Comparison of ENCODE assay signal across 18 cellular contexts in the genomic region with DNA sequence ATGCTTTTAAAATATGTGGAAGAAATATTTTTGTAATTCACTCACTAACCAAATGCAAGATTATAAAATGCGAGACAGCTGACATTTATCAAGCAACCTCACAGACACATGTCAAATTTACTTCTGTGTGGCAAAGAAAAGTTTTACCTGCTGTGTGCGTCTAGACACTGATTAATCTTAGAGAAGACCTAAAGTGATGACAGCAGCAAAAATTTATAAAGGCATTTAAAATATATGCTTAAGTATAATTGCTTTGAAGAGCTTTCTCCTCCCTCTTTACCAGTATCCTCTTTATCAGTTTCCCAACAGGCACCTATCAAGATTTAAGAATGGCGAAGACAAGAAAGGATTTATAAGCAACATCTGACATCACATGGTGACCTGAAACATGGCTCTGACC. TPM values are rescaled to one million over a fixed set of nuclear protein-coding genes. Genes with fewer than 3 reads are reported as not detected.
DNase-seq lines count a peak whose midpoint lies in the region; ATAC-seq, FAIRE-seq and TF ChIP-seq lines count a peak whose summit lies in the region.
"Had no signal": no experiment of that assay in that cellular context is flagged by ENCODE, and none has a peak within 500 bp of the region (broad histone marks: within the 10 kb centered on the region; RNA-seq: fewer than 3 reads in every experiment).

No MANE protein-coding gene starts in this region.

- FAIRE-seq in HepG2 (lab: Jason Lieb, UNC) (no peak), GM12878 (lab: Jason Lieb, UNC) (no peak)
- FAIRE-seq: GM18507 had no signal

- H3K4me3 ChIP-seq in HepG2 (replicated peaks in 1 of 3; ENCODE audit: insufficient read depth in 1 of 3, low read depth in 2 of 3, low read length in 3 of 3) (no peak overlapping the region), right lobe of liver (no peak overlapping the region), GM12878 (no peak overlapping the region)
- H3K4me3 ChIP-seq: GM23338, HAP-1 had no signal

- no peak overlapping the region for H3K4me3 Mint-ChIP-seq in nephron progenitor cell
- no peak overlapping the region for H3K4me3 Mint-ChIP-seq in natural killer cell
- H3K4me3 Mint-ChIP-seq: CD4-positive, alpha-beta memory T cell; GM23338 had no signal

- TF ChIP-seq EP300 in HepG2 (IDR thresholded peaks at IDR 0.05; ENCODE audit: low read depth in 2 of 2, low read length in 2 of 2), result no peak
- TF ChIP-seq EP300 in HepG2 (CRISPR knock-in tag; IDR thresholded peaks at IDR 0.05; ENCODE audit: borderline replicate concordance), result no peak
- no peak for TF ChIP-seq EP300 in GM12878 (IDR thresholded peaks at IDR 0.05; ENCODE audit: borderline replicate concordance in 1 of 2, control insufficient read depth in 1 of 2, low read depth in 2 of 2, low read length in 2 of 2)

- H3K79me2 ChIP-seq in HepG2 (ENCODE audit: insufficient read depth, low read length) (no peaks in the 10 kb centered on the region), GM12878 (ENCODE audit: control insufficient read depth, insufficient read depth, low read length) (no peaks in the 10 kb centered on the region)

- no peak for ATAC-seq in HepG2
- no peak for ATAC-seq in right lobe of liver
- ATAC-seq in GM12878, result no peak
- ATAC-seq in natural killer cell, result no peak
- ATAC-seq: GM23338, Panc1 had no signal

- TF ChIP-seq CTCF in HepG2 (CRISPR knock-in tag; IDR thresholded peaks at IDR 0.05) (no peak), right lobe of liver (IDR thresholded peaks at IDR 0.05) (no peak), GM12878 (IDR thresholded peaks at IDR 0.05 in 2 of 3, conservative IDR thresholded peaks at IDR 0.05 in 1 of 3; ENCODE audit: control insufficient read depth in 2 of 3, extremely low read depth in 1 of 3, insufficient read depth in 1 of 3, low read depth in 3 of 3, low read length in 3 of 3) (no peak), nephron progenitor cell (IDR thresholded peaks at IDR 0.05) (no peak), natural killer cell (IDR thresholded peaks at IDR 0.05) (no peak)

- no peak for DNase-seq in HepG2 (ENCODE audit: low spot score)
- DNase-seq in right lobe of liver, result no peak
- DNase-seq in GM12878 (ENCODE audit: low read depth, low spot score), result no peak
- no peak for DNase-seq in nephron progenitor cell
- DNase-seq in AG08395 (ENCODE audit: low spot score), result no peak
- no peak for DNase-seq in NCI-H1105 (lab: John Stamatoyannopoulos, UW)
- no peak for DNase-seq in natural killer cell
- DNase-seq: CD4-positive, alpha-beta memory T cell; NCI-H1105 treated with DMSO at 0.1 percent for 48 hours; NCI-H2029 treated with DMSO at 0.1 percent for 48 hours; NCI-H2171; NCI-H345; NCI-H524 treated with DMSO at 0.1 percent for 48 hours; NCI-H82 had no signal

- H3K27ac Mint-ChIP-seq in nephron progenitor cell, result peak overlapping the region; percentile 52
- peak overlapping the region in 1 of 2 donors; percentile 63 for H3K27ac Mint-ChIP-seq in natural killer cell
- H3K27ac Mint-ChIP-seq: GM23338 had no signal

- TF ChIP-seq POLR2A in HepG2 (IDR thresholded peaks at IDR 0.05; ENCODE audit: insufficient read depth in 1 of 2, low read depth in 2 of 2, low read length in 2 of 2) (no peak), right lobe of liver (IDR thresholded peaks at IDR 0.05) (no peak), GM12878 (IDR thresholded peaks at IDR 0.05; ENCODE audit: low read depth, low read length) (no peak)

- 98% methylated on average over 3 of the region's 3 CpGs for WGBS in HepG2 (ENCODE audit: low lambda C conversion rate)
- WGBS in right lobe of liver (ENCODE audit: insufficient coverage, low coverage, low lambda C conversion rate, missing lambda C conversion rate), result 93% methylated on average over 3 of the region's 3 CpGs
- WGBS in GM12878 (ENCODE audit: insufficient coverage, insufficient replicate concordance, low lambda C conversion rate, missing lambda C conversion rate), result 98% methylated on average over 3 of the region's 3 CpGs

- H3K9me3 Mint-ChIP-seq in nephron progenitor cell (no peaks in the 10 kb centered on the region), natural killer cell (no peaks in the 10 kb centered on the region)
- H3K9me3 Mint-ChIP-seq: CD4-positive, alpha-beta memory T cell; GM23338 had no signal

- no peak for TF ChIP-seq RAD21 in HepG2 (CRISPR knock-in tag; IDR thresholded peaks at IDR 0.05)
- no peak for TF ChIP-seq RAD21 in GM12878 (IDR thresholded peaks at IDR 0.05; ENCODE audit: insufficient read depth, low read depth, low read length)

- H3K4me1 Mint-ChIP-seq in nephron progenitor cell (no peaks in the 10 kb centered on the region), natural killer cell (no peaks in the 10 kb centered on the region)
- H3K4me1 Mint-ChIP-seq: GM23338 had no signal

- H3K4me2 ChIP-seq in HepG2 (ENCODE audit: low read depth, low read length) (no peak overlapping the region), GM12878 (ENCODE audit: control insufficient read depth, insufficient read depth) (no peak overlapping the region)
- H3K4me2 ChIP-seq: GM23338 had no signal

- SMC1A ChIA-PET in GM12878 (lab: Charles Lee; ENCODE audit: uncharacterized antibody, unreplicated experiment), result no interaction called here

- H3K27me3 Mint-ChIP-seq in nephron progenitor cell (ENCODE audit: low read depth, poor library complexity) (peaks cover 2% of the 10 kb centered on the region), natural killer cell (ENCODE audit: low read depth in 2 of 2) (no peaks in the 10 kb centered on the region)
- H3K27me3 Mint-ChIP-seq: CD4-positive, alpha-beta memory T cell had no signal

- H2AFZ ChIP-seq in HepG2 (ENCODE audit: low read length) (no peak overlapping the region), GM12878 (ENCODE audit: control insufficient read depth, low read depth, low read length) (no peak overlapping the region)
- H2AFZ ChIP-seq: GM23338 had no signal

- CTCF ChIA-PET in HepG2 (lab: Yijun Ruan, JAX; ENCODE audit: low intra/inter-chr PET ratio, low total read pairs) (no interaction called here), GM12878 (lab: Yijun Ruan, JAX) (interaction anchor here (1.3 kb wide), 1 partner anchor 9 kb away, joined by 3 read pairs; no protein-coding TSS in a partner anchor)

- no peaks in the 10 kb centered on the region for H4K20me1 ChIP-seq in HepG2 (ENCODE audit: insufficient read depth, low read length)
- H4K20me1 ChIP-seq in GM12878 (ENCODE audit: control insufficient read depth, insufficient read depth), result no peaks in the 10 kb centered on the region

- H3K36me3 Mint-ChIP-seq in nephron progenitor cell (ENCODE audit: low read depth), result peaks cover 76% of the 10 kb centered on the region
- H3K36me3 Mint-ChIP-seq in natural killer cell, result peaks cover 32% of the 10 kb centered on the region

- H3K4me1 ChIP-seq in HepG2 (ENCODE audit: insufficient read depth, low read length), result no peaks in the 10 kb centered on the region
- no peaks in the 10 kb centered on the region for H3K4me1 ChIP-seq in right lobe of liver
- no peaks in the 10 kb centered on the region for H3K4me1 ChIP-seq in GM12878 (ENCODE audit: control insufficient read depth, insufficient read depth, low read length)
- H3K4me1 ChIP-seq: HAP-1 had no signal

- H3K27me3 ChIP-seq in HepG2 (ENCODE audit: control insufficient read depth in 1 of 2, insufficient read depth in 2 of 2, low read length in 2 of 2) (no peaks in the 10 kb centered on the region), right lobe of liver (no peaks in the 10 kb centered on the region), GM12878 (replicated peaks in 1 of 2; ENCODE audit: control insufficient read depth in 2 of 2, insufficient read depth in 2 of 2, low read length in 1 of 2) (no peaks in the 10 kb centered on the region)

- H3K9ac ChIP-seq in HepG2 (ENCODE audit: insufficient read depth, low read depth, low read length), result no peak overlapping the region
- H3K9ac ChIP-seq in GM12878 (ENCODE audit: control insufficient read depth, insufficient read depth, low read length), result no peak overlapping the region

- RAD21 ChIA-PET in GM12878 (lab: Charles Lee; ENCODE audit: unreplicated experiment), result no interaction called here

- intact Hi-C loops in HepG2 (cut with micrococcal nuclease; ENCODE audit: unreplicated experiment), result no loop called here
- intact Hi-C loops in right lobe of liver (cut with DNase I), result no loop called here
- intact Hi-C loops in GM12878 (cut with micrococcal nuclease; ENCODE audit: unreplicated experiment), result no loop called here
- intact Hi-C loops in natural killer cell (cut with micrococcal nuclease), result no loop called here

- H3K36me3 ChIP-seq in HepG2 (replicated peaks in 1 of 2; ENCODE audit: control insufficient read depth in 1 of 2, insufficient read depth in 2 of 2, low read length in 2 of 2) (peaks cover 18 to 87% of the 10 kb centered on the region in 2 experiments), right lobe of liver (peaks cover 13 to 75% (median 41%) of the 10 kb centered on the region in 4 donors), GM12878 (ENCODE audit: control insufficient read depth in 2 of 2, insufficient read depth in 2 of 2, low read length in 1 of 2) (peaks cover 12 to 36% of the 10 kb centered on the region in 2 experiments)

- in situ Hi-C loops in HepG2 (cut with HindIII; ENCODE audit: extremely low pct_ligation_motif_present, low pct_unique_long_range_greater_than_20kb), result no loop called here
- in situ Hi-C loops in GM12878 (cut with MboI), result no loop called here

- POLR2A ChIA-PET in HepG2 (lab: Yijun Ruan, JAX), result no interaction called here
- POLR2A ChIA-PET in GM12878 (lab: Charles Lee), result no interaction called here

- no peak overlapping the region for H3K27ac ChIP-seq in HepG2 (ENCODE audit: extremely low read length, insufficient read depth, low read length)
- no peak overlapping the region for H3K27ac ChIP-seq in right lobe of liver
- no peak overlapping the region for H3K27ac ChIP-seq in GM12878 (ENCODE audit: control insufficient read depth, insufficient read depth)

- no TSS peak for BruUV-seq in HepG2 (replicated peaks; lab: Mats Ljungman, UMichigan)
- TSS peak; percentile 4 for BruUV-seq in GM12878 (replicated peaks; lab: Mats Ljungman, UMichigan)

- H3K9me3 ChIP-seq in HepG2 (ENCODE audit: low read length), result no peaks in the 10 kb centered on the region
- no peaks in the 10 kb centered on the region for H3K9me3 ChIP-seq in right lobe of liver
- no peaks in the 10 kb centered on the region for H3K9me3 ChIP-seq in GM12878 (replicated peaks; ENCODE audit: control insufficient read depth, insufficient read depth, low read length)
- H3K9me3 ChIP-seq: HAP-1 had no signal

RNA-seq across cellular contexts. Expression of gene UBP1, which starts 37.3 kb away (rescaled TPM):
- total RNA-seq in HepG2 (2016; rRNA removed; fragmentation: Illumina TruSeq; extraction: Trizol), result 48.3 and 56.7 TPM in 2 replicates
- total RNA-seq in HepG2 (2016; cell fraction: cytosol; rRNA removed; fragmentation: Illumina TruSeq; extraction: Trizol; ENCODE audit: low read depth), result 35.3 and 36.1 TPM in 2 replicates
- 49.2 and 49.4 TPM in 2 replicates for total RNA-seq in HepG2 (2016; cell fraction: insoluble cytoplasmic fraction; rRNA removed; fragmentation: Illumina TruSeq; extraction: Trizol)
- 55.1 and 56.2 TPM in 2 replicates for total RNA-seq in HepG2 (2016; cell fraction: membrane; rRNA removed; fragmentation: Illumina TruSeq; extraction: Trizol)
- total RNA-seq in HepG2 (2016; cell fraction: nucleus; rRNA removed; fragmentation: Illumina TruSeq; extraction: Trizol), result 67.4 and 77.3 TPM in 2 replicates
- polyA plus RNA-seq in HepG2 (2011; rRNA removed), result 71.0 and 79.9 TPM in 2 replicates
- 25.7 and 36.4 TPM in 2 replicates for polyA plus RNA-seq in HepG2 (2011; cell fraction: cytosol; rRNA removed)
- polyA plus RNA-seq in HepG2 (2011; cell fraction: nucleus; rRNA removed), result 113 and 124 TPM in 2 replicates
- polyA plus RNA-seq in HepG2 (2012), result 41.9 and 51.9 TPM in 2 replicates
- 10.7 and 11.9 TPM in 2 replicates for polyA plus RNA-seq in HepG2 (2016; cell fraction: cytosol; fragmentation: Illumina TruSeq; extraction: Trizol; ENCODE audit: low read depth)
- 87.2 and 101 TPM in 2 replicates for polyA plus RNA-seq in HepG2 (2016; cell fraction: insoluble cytoplasmic fraction; fragmentation: Illumina TruSeq; extraction: Trizol; ENCODE audit: low read depth)
- polyA plus RNA-seq in HepG2 (2016; cell fraction: membrane; fragmentation: Illumina TruSeq; extraction: Trizol; ENCODE audit: low read depth), result 50.8 and 53.0 TPM in 2 replicates
- 138 and 140 TPM in 2 replicates for polyA plus RNA-seq in HepG2 (2016; cell fraction: nucleus; fragmentation: Illumina TruSeq; extraction: Trizol; ENCODE audit: insufficient read depth, low read depth)
- polyA minus RNA-seq in HepG2 (2011; rRNA and poly(A)+ RNA removed; ENCODE audit: low replicate concordance), result 50.1 and 65.5 TPM in 2 replicates
- 33.4 and 39.2 TPM in 2 replicates for polyA minus RNA-seq in HepG2 (2011; cell fraction: cytosol; rRNA and poly(A)+ RNA removed)
- polyA minus RNA-seq in HepG2 (2011; cell fraction: nucleus; rRNA and poly(A)+ RNA removed), result 129 and 147 TPM in 2 replicates
- total RNA-seq in right lobe of liver, result 10 to 100 TPM; 20.5 to 39.2 (median 33.1) TPM
- 186 and 190 TPM in 2 replicates for total RNA-seq in GM12878 (2013; cell fraction: nucleolus; rRNA removed)
- total RNA-seq in GM12878 (2014; rRNA removed), result 55.7 and 60.4 TPM in 2 replicates
- total RNA-seq in GM12878 (2014; rRNA removed; fragmentation: Illumina TruSeq; extraction: Trizol), result 44.3 and 49.0 TPM in 2 replicates
- total RNA-seq in GM12878 (2021), result 58.5 and 69.1 TPM in 2 replicates
- polyA plus RNA-seq in GM12878 (2011; ENCODE audit: low read depth), result 30.4 TPM
- 89.3 and 98.6 TPM in 2 replicates for polyA plus RNA-seq in GM12878 (2011; rRNA removed)
- 50.6 and 51.8 TPM in 2 replicates for polyA plus RNA-seq in GM12878 (2011; cell fraction: cytosol; rRNA removed)
- polyA plus RNA-seq in GM12878 (2011; cell fraction: nucleus; rRNA removed), result 218 and 240 TPM in 2 replicates
- 41.9 and 43.7 TPM in 2 replicates for polyA plus RNA-seq in GM12878 (2012)
- 93.6 and 110 TPM in 2 replicates for polyA plus RNA-seq in GM12878 (2014; fragmentation: Illumina TruSeq; extraction: Trizol)
- 10 to 100 TPM in 1 of 2 experiments, 1 to 10 TPM in 1; 9.8 to 14.4 TPM for polyA plus RNA-seq in GM12878 (2014; fragmentation: Nextera tagmentation; extraction: Ambion mirVana)
- 77.9 and 80.1 TPM in 2 replicates for polyA plus RNA-seq in GM12878 (2014; rRNA removed)
- polyA plus RNA-seq in GM12878 (2016; fragmentation: Nextera tagmentation; extraction: Ambion mirVana), result 10 to 100 TPM in 1 of 2 experiments, 1 to 10 TPM in 1; 9.3 to 15.0 TPM
- polyA minus RNA-seq in GM12878 (2011; rRNA and poly(A)+ RNA removed), result 58.3 and 102 TPM in 2 replicates
- polyA minus RNA-seq in GM12878 (2011; cell fraction: cytosol; rRNA and poly(A)+ RNA removed), result 18.8 and 30.7 TPM in 2 replicates
- polyA minus RNA-seq in GM12878 (2011; cell fraction: nucleus; rRNA and poly(A)+ RNA removed), result 62.7 and 83.5 TPM in 2 replicates
- total RNA-seq in natural killer cell, result 10 to 100 TPM; 70.3 to 78.4 (median 76.7) TPM
